ENCODE assay signal across 23 cellular contexts in the genomic region with DNA sequence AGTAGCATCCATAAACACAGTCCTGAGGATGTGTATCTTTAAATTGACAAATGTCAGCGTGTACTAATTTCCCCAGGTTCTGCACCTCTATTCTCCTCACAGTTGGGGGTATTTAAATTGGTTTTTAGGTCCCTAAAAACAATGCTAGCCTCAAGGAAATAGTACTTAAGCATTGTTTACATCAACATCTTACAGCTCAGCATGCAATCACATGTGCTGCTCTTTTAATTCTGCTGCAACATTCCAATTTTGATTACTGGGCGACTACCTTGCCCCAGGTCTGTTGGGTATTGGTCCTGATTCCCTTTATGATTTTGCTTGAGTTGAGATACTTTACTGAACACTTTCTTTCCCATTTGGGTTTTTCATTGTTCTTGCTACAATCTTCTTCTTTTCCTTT.
"Had no signal": no experiment of that assay in that cellular context is flagged by ENCODE, and none has a peak within 500 bp of the region (broad histone marks: within the 10 kb centered on the region; RNA-seq: fewer than 3 reads in every experiment).

No MANE protein-coding gene starts in this region.

- FAIRE-seq: HepG2 had no signal

- H3K9me2 ChIP-seq: SK-N-SH had no signal

- ATAC-seq: HepG2, Panc1, PC-3 had no signal

- H3K27ac ChIP-seq: RWPE1 had no signal

- DNase-seq: IMR-90, Karpas-422, KG1, MG63, NCI-H1092, NCI-H1105 treated with DMSO at 0.1 percent for 48 hours, NCI-H1417 treated with DMSO at 0.1 percent for 48 hours, NCI-H146, NCI-H1694 treated with DMSO at 0.1 percent for 48 hours, NCI-H1930, NCI-H2081, NCI-H2107, NCI-H2227 treated with DMSO at 0.1 percent for 48 hours, NCI-H510A, NCI-H524 treated with DMSO at 0.1 percent for 48 hours, NCI-H69, NCI-H774, PC-3, SHP77, SK-N-SH had no signal

- H3K4me2 ChIP-seq: SK-N-SH had no signal

- H3K9ac ChIP-seq: SK-N-SH had no signal

- H3K36me3 ChIP-seq: MG63 had no signal

- H3K27me3 ChIP-seq: MG63 had no signal

- H3K4me3 ChIP-seq: MG63 had no signal

- H3K9me3 ChIP-seq: SK-N-SH had no signal
